17 cellular contexts compared by ENCODE assay signal in genomic region chr3:119812491-119813058, GRCh38. TPM values are rescaled to one million over a fixed set of nuclear protein-coding genes. Genes with fewer than 3 reads are reported as not detected.
DNase-seq lines count a peak whose midpoint lies in the region; ATAC-seq, FAIRE-seq and TF ChIP-seq lines count a peak whose summit lies in the region.
"Had no signal": no experiment of that assay in that cellular context is flagged by ENCODE, and none has a peak within 500 bp of the region (broad histone marks: within the 10 kb centered on the region; RNA-seq: fewer than 3 reads in every experiment).

No MANE protein-coding gene starts in this region.

- no peak for TF ChIP-seq POLR2A in heart left ventricle (IDR thresholded peaks at IDR 0.05)
- no peak for TF ChIP-seq POLR2A in H1 (IDR thresholded peaks at IDR 0.05; ENCODE audit: control extremely low read depth in 1 of 2, low read depth in 2 of 2, low read length in 2 of 2)
- no peak for TF ChIP-seq POLR2A in HepG2 (IDR thresholded peaks at IDR 0.05; ENCODE audit: insufficient read depth in 1 of 2, low read depth in 2 of 2, low read length in 2 of 2)

- H3K23ac ChIP-seq in H1 (ENCODE audit: insufficient read length), result no peak overlapping the region

- TF ChIP-seq CTCF in heart left ventricle (IDR thresholded peaks at IDR 0.05) (peak in 1 of 12 donors; percentile 5), H1 (IDR thresholded peaks at IDR 0.05; ENCODE audit: control extremely low read depth in 1 of 3, insufficient read depth in 1 of 3, low read depth in 1 of 3, low read length in 3 of 3) (peak in 1 of 3 experiments; percentile 21; a peak in 1 of 4 replicates), HepG2 (CRISPR knock-in tag; IDR thresholded peaks at IDR 0.05) (no peak), foreskin fibroblast (IDR thresholded peaks at IDR 0.05; ENCODE audit: low read depth, low read length) (no peak), BE2C (IDR thresholded peaks at IDR 0.05; ENCODE audit: low read depth, low read length) (no peak)

- peaks cover 0 to 7% (median 0%) of the 10 kb centered on the region in 9 donors for H3K27me3 ChIP-seq in heart left ventricle
- H3K27me3 ChIP-seq in right cardiac atrium (ENCODE audit: control insufficient read depth, insufficient read depth), result no peaks in the 10 kb centered on the region
- H3K27me3 ChIP-seq in H1 (replicated peaks in 1 of 4; ENCODE audit: control insufficient read depth in 3 of 4, extremely low read depth in 1 of 4, insufficient read depth in 3 of 4, low read length in 3 of 4), result peaks cover 0 to 6% (median 1%) of the 10 kb centered on the region in 4 experiments; a peak in 3 of 7 replicates
- no peaks in the 10 kb centered on the region; a peak in 1 of 5 replicates for H3K27me3 ChIP-seq in HepG2 (ENCODE audit: control insufficient read depth in 1 of 2, insufficient read depth in 2 of 2, low read length in 2 of 2)
- no peaks in the 10 kb centered on the region for H3K27me3 ChIP-seq in BE2C

- FAIRE-seq in H1 (lab: Jason Lieb, UNC) (no peak), HepG2 (lab: Jason Lieb, UNC) (no peak)
- FAIRE-seq: HTR-8/SVneo had no signal

- H2BK15ac ChIP-seq in H1 (ENCODE audit: low read length), result no peak overlapping the region

- no peak overlapping the region for H2BK20ac ChIP-seq in H1 (ENCODE audit: low read length)

- intact Hi-C loops in heart left ventricle (cut with DNase I), result loop anchor here in 1 of 10 donors (10.0 kb wide), 1 partner anchor 98 kb away; no protein-coding TSS in a partner anchor
- intact Hi-C loops in right cardiac atrium (cut with DNase I), result no loop called here
- intact Hi-C loops in HepG2 (cut with micrococcal nuclease; ENCODE audit: unreplicated experiment), result no loop called here

- H3K9me3 ChIP-seq in heart left ventricle (no peaks in the 10 kb centered on the region), right cardiac atrium (ENCODE audit: control insufficient read depth, low read length) (no peaks in the 10 kb centered on the region), H1 (ENCODE audit: insufficient read depth in 2 of 2, low read depth in 1 of 2, low read length in 1 of 2) (no peaks in the 10 kb centered on the region), HepG2 (ENCODE audit: low read length) (no peaks in the 10 kb centered on the region), BE2C (no peaks in the 10 kb centered on the region)

- peak; percentile 71 to 79 (median 72) for ATAC-seq in heart left ventricle
- ATAC-seq in right cardiac atrium, result no peak
- peak; percentile 22; the same call in 1 of the 3 replicates for ATAC-seq in HepG2

- no peak overlapping the region for H3K4me3 ChIP-seq in heart left ventricle
- no peak overlapping the region for H3K4me3 ChIP-seq in right cardiac atrium (ENCODE audit: low read length)
- H3K4me3 ChIP-seq in H1 (ENCODE audit: extremely low read depth in 1 of 4, insufficient read depth in 2 of 4, low read depth in 3 of 4, low read length in 4 of 4), result no peak overlapping the region
- H3K4me3 ChIP-seq in HepG2 (replicated peaks in 1 of 3; ENCODE audit: insufficient read depth in 1 of 3, low read depth in 2 of 3, low read length in 3 of 3), result no peak overlapping the region
- H3K4me3 ChIP-seq in foreskin fibroblast (ENCODE audit: low read depth in 1 of 2, low read length in 2 of 2), result no peak overlapping the region
- no peak overlapping the region for H3K4me3 ChIP-seq in BE2C (ENCODE audit: low read depth, low read length)
- H3K4me3 ChIP-seq: GM23248 had no signal

- no TSS peak for BruUV-seq in HepG2 (replicated peaks; lab: Mats Ljungman, UMichigan)

- no peaks in the 10 kb centered on the region for H3K36me3 ChIP-seq in heart left ventricle
- no peaks in the 10 kb centered on the region for H3K36me3 ChIP-seq in H1 (ENCODE audit: control insufficient read depth in 2 of 4, insufficient read depth in 4 of 4, low read length in 3 of 4)
- peaks cover 4 to 6% of the 10 kb centered on the region in 2 experiments; a peak in 2 of 5 replicates for H3K36me3 ChIP-seq in HepG2 (replicated peaks in 1 of 2; ENCODE audit: control insufficient read depth in 1 of 2, insufficient read depth in 2 of 2, low read length in 2 of 2)
- no peaks in the 10 kb centered on the region for H3K36me3 ChIP-seq in BE2C

- H2AK5ac ChIP-seq in H1 (ENCODE audit: low read depth, low read length), result no peak overlapping the region

- no peaks in the 10 kb centered on the region for H3K79me2 ChIP-seq in H1 (ENCODE audit: control insufficient read depth in 1 of 2, insufficient read depth in 2 of 2, low read length in 2 of 2)
- no peaks in the 10 kb centered on the region for H3K79me2 ChIP-seq in HepG2 (ENCODE audit: insufficient read depth, low read length)

- H3K27ac ChIP-seq in heart left ventricle, result no peak overlapping the region
- H3K27ac ChIP-seq in right cardiac atrium (ENCODE audit: low read length), result no peak overlapping the region
- no peak overlapping the region for H3K27ac ChIP-seq in H1 (ENCODE audit: low read depth, low read length)
- H3K27ac ChIP-seq in HepG2 (ENCODE audit: extremely low read length, insufficient read depth, low read length), result no peak overlapping the region
- H3K27ac ChIP-seq: GM23248 had no signal

- no peak overlapping the region for H2BK120ac ChIP-seq in H1 (replicated peaks; ENCODE audit: low read depth, low read length)

- H3K56ac ChIP-seq in H1 (replicated peaks; ENCODE audit: insufficient read length, low read depth, low read length), result no peak overlapping the region

- H4K91ac ChIP-seq in H1 (replicated peaks; ENCODE audit: insufficient read length, low read length), result no peak overlapping the region

- POLR2A ChIA-PET in H1 (lab: Charles Lee; ENCODE audit: partially characterized antibody) (no interaction called here), HepG2 (lab: Yijun Ruan, JAX) (interaction anchor here (1.1 to 1.2 kb wide), 2 partner anchors 18 to 20 kb away, joined by 3 read pairs; no protein-coding TSS in a partner anchor)

- TF ChIP-seq EP300 in H1 (IDR thresholded peaks at IDR 0.05; ENCODE audit: borderline replicate concordance in 1 of 2, low read depth in 2 of 2, low read length in 2 of 2) (no peak), HepG2 (IDR thresholded peaks at IDR 0.05; ENCODE audit: low read depth in 2 of 2, low read length in 2 of 2) (no peak), HepG2 (CRISPR knock-in tag; IDR thresholded peaks at IDR 0.05; ENCODE audit: borderline replicate concordance) (no peak)

- no peak overlapping the region for H3K4ac ChIP-seq in H1 (replicated peaks; ENCODE audit: insufficient read length, low read depth, low read length)

- no peak overlapping the region for H3K14ac ChIP-seq in H1 (ENCODE audit: insufficient read length)

- no peak overlapping the region for H2BK5ac ChIP-seq in H1 (ENCODE audit: low read depth, low read length)

- no peak overlapping the region for H4K8ac ChIP-seq in H1 (ENCODE audit: extremely low read depth, insufficient read depth, low read length)

- H4K20me1 ChIP-seq in H1 (replicated peaks in 1 of 2; ENCODE audit: control insufficient read depth in 1 of 2, insufficient read depth in 2 of 2, low read length in 2 of 2), result no peaks in the 10 kb centered on the region
- H4K20me1 ChIP-seq in HepG2 (ENCODE audit: insufficient read depth, low read length), result no peaks in the 10 kb centered on the region

- no peak overlapping the region for H2BK12ac ChIP-seq in H1 (ENCODE audit: low read depth, low read length)

- no peak overlapping the region for H4K5ac ChIP-seq in H1 (ENCODE audit: insufficient read length, low read depth, low read length)

- in situ Hi-C loops in HepG2 (cut with HindIII; ENCODE audit: extremely low pct_ligation_motif_present, low pct_unique_long_range_greater_than_20kb), result no loop called here

- CTCF ChIA-PET in H1 (lab: Charles Lee; ENCODE audit: partially characterized antibody) (interaction anchor here (1.1 to 2.3 kb wide), 5 partner anchors 9 to 195 kb away, joined by 3 to 10 read pairs (median 3); no protein-coding TSS in a partner anchor), HepG2 (lab: Yijun Ruan, JAX; ENCODE audit: low intra/inter-chr PET ratio, low total read pairs) (no interaction called here)

- WGBS in heart left ventricle, 4 donors, result 59 to 66% (median 61%) methylated on average over 7 to 8 of the region's 8 CpGs
- 75% methylated on average over 8 of the region's 8 CpGs for WGBS in right cardiac atrium
- WGBS in H1 (ENCODE audit: extremely low coverage in 1 of 2, insufficient coverage in 1 of 2, insufficient read length in 1 of 2, insufficient replicate concordance in 2 of 2, low coverage in 1 of 2, low lambda C conversion rate in 2 of 2, missing lambda C conversion rate in 1 of 2), 2 experiments, result 82% methylated on average over 8 of the region's 8 CpGs; no CpG with 5 or more reads in 1 of the 2 experiments
- WGBS in HepG2 (ENCODE audit: low lambda C conversion rate), result 100% methylated on average over 5 of the region's 8 CpGs

- H2AFZ ChIP-seq in H1 (ENCODE audit: low read length) (no peak overlapping the region), HepG2 (ENCODE audit: low read length) (no peak overlapping the region)
- H2AFZ ChIP-seq: GM23248 had no signal

- peak in 4 of 5 donors; percentile 30 to 86 (median 66) for DNase-seq in heart left ventricle
- no peak for DNase-seq in right cardiac atrium
- DNase-seq in H1 (ENCODE audit: low read depth in 1 of 2, low spot score in 2 of 2), result no peak
- no peak for DNase-seq in HepG2 (ENCODE audit: low spot score)
- no peak for DNase-seq in foreskin fibroblast
- no peak for DNase-seq in NOMO-1 treated with DMSO at 0.1 percent for 48 hours (lab: John Stamatoyannopoulos, UW; ENCODE audit: unreplicated experiment)
- no peak for DNase-seq in BE2C
- DNase-seq in NCI-H510A (lab: John Stamatoyannopoulos, UW), result no peak
- DNase-seq: ACHN; C1 segment of cervical spinal cord; Calu3; CD4-positive, alpha-beta T cell; DMS 273 treated with DMSO at 0.1 percent for 48 hours; GM23248; H9 had no signal

- TF ChIP-seq RAD21 in H1 (IDR thresholded peaks at IDR 0.05 in 1 of 2, conservative IDR thresholded peaks at IDR 0.05 in 1 of 2; ENCODE audit: low read depth in 2 of 2, low read length in 2 of 2), result no peak
- TF ChIP-seq RAD21 in HepG2 (CRISPR knock-in tag; IDR thresholded peaks at IDR 0.05), result no peak

- H3K9ac ChIP-seq in H1 (replicated peaks in 1 of 4; ENCODE audit: extremely low read depth in 1 of 4, low read depth in 3 of 4, low read length in 3 of 4) (no peak overlapping the region), HepG2 (ENCODE audit: insufficient read depth, low read depth, low read length) (no peak overlapping the region)
- H3K9ac ChIP-seq: GM23248 had no signal

- H3K23me2 ChIP-seq in H1 (ENCODE audit: low read depth, low read length), result no peaks in the 10 kb centered on the region; the same call in 1 of the 2 replicates

- H3K4me1 ChIP-seq in heart left ventricle (peaks cover 0 to 28% (median 10%) of the 10 kb centered on the region in 12 donors), right cardiac atrium (ENCODE audit: control insufficient read depth, insufficient read depth, low read length) (no peaks in the 10 kb centered on the region), H1 (replicated peaks in 1 of 4; ENCODE audit: control insufficient read depth in 3 of 4, insufficient read depth in 4 of 4, low read length in 3 of 4) (peaks cover 0 to 8% (median 3%) of the 10 kb centered on the region in 4 experiments; a peak in 5 of 7 replicates), HepG2 (ENCODE audit: insufficient read depth, low read length) (peaks cover 6% of the 10 kb centered on the region), BE2C (no peaks in the 10 kb centered on the region)

- H3K79me1 ChIP-seq in H1 (ENCODE audit: low read depth, low read length), result no peaks in the 10 kb centered on the region

- H3K4me2 ChIP-seq in H1 (ENCODE audit: insufficient read depth in 1 of 2, low read depth in 2 of 2, low read length in 2 of 2) (no peak overlapping the region), HepG2 (ENCODE audit: low read depth, low read length) (no peak overlapping the region)

- no peak overlapping the region for H3K18ac ChIP-seq in H1 (ENCODE audit: extremely low read depth, low read length)

RNA-seq across cellular contexts. Expression of gene NR1I2, which starts 30.7 kb away (rescaled TPM):
- under 1 TPM in 6 of 9 donors, not detected in 3; 0.07 to 0.29 (median 0.16) TPM for total RNA-seq in heart left ventricle
- under 1 TPM in 1 of 2 donors, not detected in 1; 0.11 TPM for polyA plus RNA-seq in heart left ventricle
- total RNA-seq in right cardiac atrium, result under 1 TPM in 1 of 4 donors, not detected in 3; 0.18 TPM
- polyA plus RNA-seq in right cardiac atrium, result 0.07 TPM
- 0.28 and 0.44 TPM in 2 replicates for total RNA-seq in H1 (2021; fragmentation: NEBNext Ultra II Directional; extraction: Animal tissue kit (Norgen Biotek cat#: 25700))
- 1.8 and 2.6 TPM in 2 replicates for polyA plus RNA-seq in H1 (2011; rRNA removed)
- 2.6 TPM for polyA plus RNA-seq in H1 (2011; cell fraction: cytosol; rRNA removed)
- 4.2 TPM for polyA plus RNA-seq in H1 (2011; cell fraction: nucleus; rRNA removed)
- polyA plus RNA-seq in H1 (2012, experiment 1 of 2), result 0.93 to 2.0 TPM (median 1.3 TPM) in 4 replicates
- polyA plus RNA-seq in H1 (2012, experiment 2 of 2), result 0.58 TPM
- polyA plus RNA-seq in H1 (2013, experiment 1 of 2), result 0.16 TPM
- 0.13 TPM for polyA plus RNA-seq in H1 (2013, experiment 2 of 2)
- 1.7 TPM in 2 replicates for polyA minus RNA-seq in H1 (2011; rRNA and poly(A)+ RNA removed)
- 1.5 TPM for polyA minus RNA-seq in H1 (2011; cell fraction: cytosol; rRNA and poly(A)+ RNA removed)
- polyA minus RNA-seq in H1 (2011; cell fraction: nucleus; rRNA and poly(A)+ RNA removed), result 3.0 TPM
- total RNA-seq in HepG2 (2016; rRNA removed; fragmentation: Illumina TruSeq; extraction: Trizol), result 10.9 and 13.4 TPM in 2 replicates
- 1.3 and 1.4 TPM in 2 replicates for total RNA-seq in HepG2 (2016; cell fraction: cytosol; rRNA removed; fragmentation: Illumina TruSeq; extraction: Trizol; ENCODE audit: low read depth)
- 11.0 and 14.6 TPM in 2 replicates for total RNA-seq in HepG2 (2016; cell fraction: insoluble cytoplasmic fraction; rRNA removed; fragmentation: Illumina TruSeq; extraction: Trizol)
- total RNA-seq in HepG2 (2016; cell fraction: membrane; rRNA removed; fragmentation: Illumina TruSeq; extraction: Trizol), result 4.3 and 4.5 TPM in 2 replicates
- total RNA-seq in HepG2 (2016; cell fraction: nucleus; rRNA removed; fragmentation: Illumina TruSeq; extraction: Trizol), result 26.4 and 27.1 TPM in 2 replicates
- polyA plus RNA-seq in HepG2 (2011; rRNA removed), result 8.8 and 9.8 TPM in 2 replicates
- 4.2 and 4.4 TPM in 2 replicates for polyA plus RNA-seq in HepG2 (2011; cell fraction: cytosol; rRNA removed)
- polyA plus RNA-seq in HepG2 (2011; cell fraction: nucleus; rRNA removed), result 48.5 and 49.6 TPM in 2 replicates
- polyA plus RNA-seq in HepG2 (2012), result 5.7 and 9.6 TPM in 2 replicates
- polyA plus RNA-seq in HepG2 (2016; cell fraction: cytosol; fragmentation: Illumina TruSeq; extraction: Trizol; ENCODE audit: low read depth), result 0.58 and 0.63 TPM in 2 replicates
- polyA plus RNA-seq in HepG2 (2016; cell fraction: insoluble cytoplasmic fraction; fragmentation: Illumina TruSeq; extraction: Trizol; ENCODE audit: low read depth), result 8.0 and 8.4 TPM in 2 replicates
- 1.8 and 2.5 TPM in 2 replicates for polyA plus RNA-seq in HepG2 (2016; cell fraction: membrane; fragmentation: Illumina TruSeq; extraction: Trizol; ENCODE audit: low read depth)
- 30.6 and 33.1 TPM in 2 replicates for polyA plus RNA-seq in HepG2 (2016; cell fraction: nucleus; fragmentation: Illumina TruSeq; extraction: Trizol; ENCODE audit: insufficient read depth, low read depth)
- polyA minus RNA-seq in HepG2 (2011; rRNA and poly(A)+ RNA removed; ENCODE audit: low replicate concordance), result 11.6 TPM in 1 of 2 replicates, not detected in the other
- 4.1 TPM in 2 replicates for polyA minus RNA-seq in HepG2 (2011; cell fraction: cytosol; rRNA and poly(A)+ RNA removed)
- polyA minus RNA-seq in HepG2 (2011; cell fraction: nucleus; rRNA and poly(A)+ RNA removed), result 24.8 and 27.8 TPM in 2 replicates
- polyA plus RNA-seq in BE2C (2012; ENCODE audit: insufficient read depth, insufficient read length, low read depth), result not detected
- total RNA-seq: A172, GM23248, H9 had no signal

Comparison
In these comparisons a context has a peak if more than half of its experiments do, and no peak if none do; other contexts are left out.
1. ATAC-seq: peak in heart left ventricle (4 of 4) and HepG2 (single experiment); none in right cardiac atrium (0 of 2).
2. DNase-seq: peak in heart left ventricle (4 of 5); none in right cardiac atrium (0 of 3), H1 (0 of 2), HepG2 (single experiment), foreskin fibroblast (0 of 2), NOMO-1 treated with DMSO at 0.1 percent for 48 hours (single experiment), BE2C (single experiment) and NCI-H510A (single experiment).